In genomic region chr18:9135081-9135911, GRCh38 we compare ENCODE assay signal across 1 cellular context.
A peak's percentile ranks its signal among the peaks of the same experiment; 100 is the strongest.
TF ChIP-seq lines count a peak whose summit lies in the region.

No MANE protein-coding gene starts in this region.

TF ChIP-seq in HepG2, 621 proteins besides CTCF, POLR2A, EP300 and RAD21 (continued from another document):
- peak; percentile 43; the same call in 1 of the 2 replicates for TF ChIP-seq POLR2AphosphoS2 (IDR thresholded peaks at IDR 0.05; ENCODE audit: low read depth, low read length)
- 0 out of 2 replicates have a peak, but pooled peaks have one; percentile 53 for TF ChIP-seq SSRP1 (CRISPR knock-in tag; IDR thresholded peaks at IDR 0.05)
- 0 out of 2 replicates have a peak, but pooled peaks have one; percentile 12 for TF ChIP-seq CREB3 (CRISPR knock-in tag; IDR thresholded peaks at IDR 0.05)
- TF ChIP-seq ZBTB4 (CRISPR knock-in tag; IDR thresholded peaks at IDR 0.05; ENCODE audit: borderline replicate concordance) = no peak
- no peak for TF ChIP-seq SPEN (CRISPR knock-in tag; IDR thresholded peaks at IDR 0.05; ENCODE audit: low read depth)
- no peak for TF ChIP-seq FOXP4 (CRISPR knock-in tag; IDR thresholded peaks at IDR 0.05)
- TF ChIP-seq ZNF263 (CRISPR knock-in tag; IDR thresholded peaks at IDR 0.05) = no peak
- 0 out of 2 replicates have a peak, but pooled peaks have one; percentile 33 for TF ChIP-seq SAP130 (CRISPR knock-in tag; IDR thresholded peaks at IDR 0.05; ENCODE audit: low read depth)
- TF ChIP-seq HNF4A (CRISPR knock-in tag; IDR thresholded peaks at IDR 0.05) = no peak
- TF ChIP-seq MLX (CRISPR knock-in tag; IDR thresholded peaks at IDR 0.05) = 0 out of 2 replicates have a peak, but pooled peaks have one; percentile 43
- TF ChIP-seq ZNF660 (CRISPR knock-in tag; IDR thresholded peaks at IDR 0.05; ENCODE audit: borderline replicate concordance, low read depth) = no peak
- TF ChIP-seq PRPF4 (IDR thresholded peaks at IDR 0.05; ENCODE audit: low read depth, low read length, poor library complexity, severe bottlenecking) = peak; percentile 30
- no peak for TF ChIP-seq SAFB2 (CRISPR knock-in tag; IDR thresholded peaks at IDR 0.05; ENCODE audit: borderline replicate concordance, low read depth)
- TF ChIP-seq ZBTB2 (CRISPR knock-in tag; IDR thresholded peaks at IDR 0.05; ENCODE audit: low read depth) = no peak
- no peak for TF ChIP-seq FOXA1 (IDR thresholded peaks at IDR 0.05)
- TF ChIP-seq FOXA1 (CRISPR knock-in tag; IDR thresholded peaks at IDR 0.05) = 0 out of 2 replicates have a peak, but pooled peaks have one; percentile 19
- TF ChIP-seq PHF20 (CRISPR knock-in tag; IDR thresholded peaks at IDR 0.05) = no peak
- no peak for TF ChIP-seq HOXA7 (CRISPR knock-in tag; IDR thresholded peaks at IDR 0.05)
TF ChIP-seq in HepG2: peak in this region for 9.
